Comparison of ENCODE assay signal across 14 cellular contexts in genomic region chr12:98355322-98355721, GRCh38.
DNase-seq lines count a peak whose midpoint lies in the region; ATAC-seq and TF ChIP-seq lines count a peak whose summit lies in the region.
"Had no signal": no experiment of that assay in that cellular context is flagged by ENCODE, and none has a peak within 500 bp of the region (broad histone marks: within the 10 kb centered on the region; RNA-seq: fewer than 3 reads in every experiment).

No MANE protein-coding gene starts in this region.

- H3K4me3 ChIP-seq in transverse colon = no peak overlapping the region
- H3K4me3 ChIP-seq: body of pancreas had no signal

- H3K4me1 ChIP-seq in transverse colon = no peaks in the 10 kb centered on the region
- H3K4me1 ChIP-seq: body of pancreas had no signal

- no peaks in the 10 kb centered on the region for H3K9me3 ChIP-seq in transverse colon
- H3K9me3 ChIP-seq: body of pancreas had no signal

- TF ChIP-seq POLR2A in transverse colon (IDR thresholded peaks at IDR 0.05) = no peak

- intact Hi-C loops in sciatic nerve (cut with DNase I) = no loop called here
- intact Hi-C loops in transverse colon (cut with DNase I; ENCODE audit: low total_unique reads) = no loop called here

- no peak for TF ChIP-seq CTCF in transverse colon (IDR thresholded peaks at IDR 0.05)

- peak; percentile 14 for DNase-seq in ACHN
- DNase-seq in HS-5 (ENCODE audit: low read depth) = peak; percentile 57
- DNase-seq in amniotic epithelial cell (ENCODE audit: low read depth) = peak; percentile 72
- peak; percentile 17 for DNase-seq in hepatic stellate cell (ENCODE audit: low spot score)
- no peak for DNase-seq in sciatic nerve (ENCODE audit: low spot score)
- DNase-seq in stimulated activated naive CD4-positive, alpha-beta T cell (lab: John Stamatoyannopoulos, UW) = no peak
- no peak for DNase-seq in transverse colon
- DNase-seq: activated CD4-positive, alpha-beta T cell treated with anti-CD3 and anti-CD28 coated beads, Interleukin-2, amount 10 ng/mL, durations not matched to agents 7 days and 5 days; activated naive CD4-positive, alpha-beta T cell treated with Interleukin-2 at 50 U/mL for 16 hours; body of pancreas; kidney; nephron progenitor cell; stimulated activated naive CD4-positive, alpha-beta T cell treated with Interleukin-2 at 50 U/mL for 16 hours had no signal

- WGBS in transverse colon (ENCODE audit: low coverage in 1 of 2), 2 donors = 33 to 66% methylated on average over 1 of the region's 1 CpG

- no peak overlapping the region for H3K27ac ChIP-seq in transverse colon
- H3K27ac ChIP-seq: body of pancreas had no signal

- ATAC-seq in HG02884 (IDR thresholded peaks at IDR 0.05; ENCODE audit: unreplicated experiment) (no peak), sciatic nerve (no peak)
- ATAC-seq: body of pancreas had no signal

- in situ Hi-C loops in ACHN (cut with HindIII; ENCODE audit: low pct_ligation_motif_present, low pct_unique_long_range_greater_than_20kb, low sequenced_read_pairs) = no loop called here
- in situ Hi-C loops in transverse colon (cut with MboI; ENCODE audit: low pct_ligation_motif_present in 1 of 4, low pct_unique_long_range_greater_than_20kb in 1 of 4, low sequenced_read_pairs in 3 of 4) = no loop called here

- TF ChIP-seq EP300 in transverse colon (IDR thresholded peaks at IDR 0.05; ENCODE audit: low read depth) = no peak

- no peaks in the 10 kb centered on the region for H3K36me3 ChIP-seq in transverse colon

- H3K27me3 ChIP-seq in transverse colon = no peaks in the 10 kb centered on the region
- H3K27me3 ChIP-seq: body of pancreas had no signal

Comparison
In these comparisons a context has a peak if more than half of its experiments do, and no peak if none do; other contexts are left out.
1. DNase-seq: peak in ACHN (single experiment), HS-5 (single experiment), amniotic epithelial cell (single experiment) and hepatic stellate cell (single experiment); none in sciatic nerve (single experiment), stimulated activated naive CD4-positive, alpha-beta T cell (0 of 6) and transverse colon (single experiment).